ENCODE assay signal across 8 cellular contexts in the genomic region with DNA sequence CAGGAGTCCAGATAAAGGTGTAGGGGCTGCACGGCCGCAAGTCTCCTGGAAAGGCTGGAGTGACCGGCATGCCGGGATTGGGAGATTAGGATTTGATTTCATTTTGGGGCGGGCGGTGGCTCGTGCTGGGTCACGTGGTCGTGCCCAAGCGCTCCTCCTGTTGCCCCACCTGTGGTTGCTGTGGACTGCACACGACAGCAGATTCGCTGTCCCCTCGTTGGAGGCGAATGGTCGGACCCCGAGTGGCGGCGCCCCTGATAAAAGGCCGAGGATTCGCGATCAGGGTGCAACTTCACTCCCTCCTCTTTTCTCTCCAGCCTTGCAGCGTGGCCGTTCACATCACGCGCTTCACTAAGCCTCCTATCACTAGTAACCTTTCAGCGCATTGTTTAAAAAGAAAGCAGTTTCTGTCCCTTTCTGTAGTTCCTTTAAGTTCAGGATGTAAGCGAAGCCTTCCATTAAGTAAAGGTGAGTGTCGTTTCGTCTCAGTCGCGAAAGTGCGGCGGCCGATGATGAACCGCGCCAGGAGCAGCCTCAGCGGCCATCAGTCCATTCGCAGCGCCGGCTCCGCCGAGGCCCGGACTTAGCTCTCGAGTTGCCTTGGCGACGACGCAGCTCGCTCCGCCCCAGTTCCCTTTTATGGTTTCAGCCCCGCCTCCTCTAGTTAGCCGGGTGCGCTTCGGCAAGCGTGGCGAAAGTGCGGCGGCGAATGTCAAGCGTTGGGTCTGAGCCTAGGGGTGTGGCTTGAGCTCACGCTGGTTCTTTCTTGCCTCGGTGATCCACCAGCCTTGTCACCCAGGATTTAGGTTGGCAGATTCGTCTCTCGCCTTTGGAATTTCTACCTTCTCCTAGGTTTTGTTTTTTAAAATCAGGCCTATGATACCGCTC. TPM values are rescaled to one million over a fixed set of nuclear protein-coding genes. Genes with fewer than 3 reads are reported as not detected.
DNase-seq lines count a peak whose midpoint lies in the region; ATAC-seq and TF ChIP-seq lines count a peak whose summit lies in the region.

No MANE protein-coding gene starts in this region.

- TF ChIP-seq CTCF in neural progenitor cell (IDR thresholded peaks at IDR 0.05), result no peak
- TF ChIP-seq CTCF in stomach (IDR thresholded peaks at IDR 0.05), result no peak

- H3K4me1 ChIP-seq in neural progenitor cell (peaks cover 17% of the 10 kb centered on the region), stomach (peaks cover 39 to 85% (median 50%) of the 10 kb centered on the region in 4 donors)

- peak overlapping the region; percentile 86 for H2AFZ ChIP-seq in neural progenitor cell (replicated peaks)

- TF ChIP-seq POLR2A in stomach (IDR thresholded peaks at IDR 0.05), result no peak

- CTCF ChIA-PET in activated naive CD4-positive, alpha-beta T cell treated with anti-CD3 and anti-CD28 coated beads for 36 hours (lab: Charles Lee), result interaction anchor here (0.6 to 2.7 kb wide), 8 partner anchors 13 to 248 kb away, joined by 3 to 10 read pairs (median 4); a partner anchor contains a TSS

- H3K9me3 Mint-ChIP-seq in activated naive CD4-positive, alpha-beta T cell treated with anti-CD3 and anti-CD28 coated beads for 36 hours, result peaks cover 2% of the 10 kb centered on the region
- no peaks in the 10 kb centered on the region for H3K9me3 Mint-ChIP-seq in neural progenitor cell

- H3K27ac ChIP-seq in KOPT-K1 (ENCODE audit: low read depth, low read length, poor library complexity, severe bottlenecking), result peak overlapping the region; percentile 94
- H3K27ac ChIP-seq in neural progenitor cell, result peak overlapping the region; percentile 19
- peak overlapping the region; percentile 80 to 95 (median 89) for H3K27ac ChIP-seq in stomach

- H3F3A ChIP-seq in neural progenitor cell (ENCODE audit: low read depth), result peaks cover 30% of the 10 kb centered on the region

- H3K27me3 ChIP-seq in neural progenitor cell (no peaks in the 10 kb centered on the region), stomach (no peaks in the 10 kb centered on the region)

- no peak for TF ChIP-seq EP300 in stomach (IDR thresholded peaks at IDR 0.05)

- WGBS in stomach, 5 donors, result 6 to 9% (median 7%) methylated on average over 59 to 64 of the region's 64 CpGs

- H3K9ac ChIP-seq in neural progenitor cell, result peak overlapping the region; percentile 97

- H3K4me1 Mint-ChIP-seq in activated naive CD4-positive, alpha-beta T cell treated with anti-CD3 and anti-CD28 coated beads for 36 hours (ENCODE audit: low read depth), result peaks cover 45% of the 10 kb centered on the region
- H3K4me1 Mint-ChIP-seq in neural progenitor cell, result peaks cover 37% of the 10 kb centered on the region

- peak; percentile 73 for ATAC-seq in GM21576 (IDR thresholded peaks at IDR 0.05; ENCODE audit: unreplicated experiment)

- DNase-seq in DMS153 (lab: John Stamatoyannopoulos, UW) (peak; percentile 97), SHP77 treated with DMSO at 0.1 percent for 48 hours (lab: John Stamatoyannopoulos, UW) (peak; percentile 95), foreskin melanocyte (peak; percentile 99), neural progenitor cell (ENCODE audit: low spot score) (peak; percentile 100), stomach (peak; percentile 99)
- peak; percentile 99 for DNase-seq in activated naive CD4-positive, alpha-beta T cell treated with anti-CD3 and anti-CD28 coated beads for 36 hours

- peak overlapping the region; percentile 100 for H3K4me2 ChIP-seq in neural progenitor cell

- intact Hi-C loops in activated naive CD4-positive, alpha-beta T cell treated with anti-CD3 and anti-CD28 coated beads for 36 hours (cut with micrococcal nuclease), result loop anchor here (1.0 kb wide), 2 partner anchors 15 to 136 kb away; a partner anchor contains a TSS
- intact Hi-C loops in stomach (cut with DNase I; ENCODE audit: low total_unique reads), result no loop called here

- peaks cover 22% of the 10 kb centered on the region for H3K36me3 Mint-ChIP-seq in activated naive CD4-positive, alpha-beta T cell treated with anti-CD3 and anti-CD28 coated beads for 36 hours (ENCODE audit: low read depth)
- H3K36me3 Mint-ChIP-seq in neural progenitor cell, result peaks cover 16% of the 10 kb centered on the region

- H3K4me3 ChIP-seq in neural progenitor cell (peak overlapping the region; percentile 97), stomach (peak overlapping the region; percentile 86 to 100 (median 94))

- H3K36me3 ChIP-seq in KOPT-K1 (ENCODE audit: insufficient read depth, low read length) (peaks cover 46% of the 10 kb centered on the region), neural progenitor cell (no peaks in the 10 kb centered on the region), stomach (peaks cover 12 to 38% (median 32%) of the 10 kb centered on the region in 4 donors)

- H3K4me3 Mint-ChIP-seq in activated naive CD4-positive, alpha-beta T cell treated with anti-CD3 and anti-CD28 coated beads for 36 hours, result peak overlapping the region; percentile 93
- peak overlapping the region; percentile 92 for H3K4me3 Mint-ChIP-seq in neural progenitor cell

- H3K9me3 ChIP-seq in KOPT-K1 (ENCODE audit: insufficient read depth, low read length, poor library complexity, severe bottlenecking), result no peaks in the 10 kb centered on the region
- no peaks in the 10 kb centered on the region for H3K9me3 ChIP-seq in neural progenitor cell (ENCODE audit: low read depth)
- no peaks in the 10 kb centered on the region for H3K9me3 ChIP-seq in stomach

- H3K27ac Mint-ChIP-seq in activated naive CD4-positive, alpha-beta T cell treated with anti-CD3 and anti-CD28 coated beads for 36 hours, result peak overlapping the region; percentile 98
- H3K27ac Mint-ChIP-seq in neural progenitor cell, result peak overlapping the region; percentile 100

- no peaks in the 10 kb centered on the region for H3K27me3 Mint-ChIP-seq in activated naive CD4-positive, alpha-beta T cell treated with anti-CD3 and anti-CD28 coated beads for 36 hours (ENCODE audit: low read depth)
- peaks cover 8% of the 10 kb centered on the region for H3K27me3 Mint-ChIP-seq in neural progenitor cell (ENCODE audit: insufficient read depth, low read depth)

- H4K20me1 ChIP-seq in neural progenitor cell (ENCODE audit: low read depth), result peaks cover 36% of the 10 kb centered on the region

- peaks cover 37% of the 10 kb centered on the region for H3K79me2 ChIP-seq in neural progenitor cell (ENCODE audit: low read depth)

RNA-seq across cellular contexts. Expression of a gene that starts 1.7 kb away (rescaled TPM):
- 10 to 100 TPM; 10.2 to 10.3 TPM for total RNA-seq in activated naive CD4-positive, alpha-beta T cell treated with anti-CD3 and anti-CD28 coated beads for 36 hours
- 8.1 and 34.1 TPM in 2 replicates for total RNA-seq in neural progenitor cell (ENCODE audit: low replicate concordance)
- total RNA-seq in stomach, result 100 to 1,000 TPM in 1 of 5 donors, 10 to 100 TPM in 4; 25.7 to 268 (median 55.4) TPM
- polyA plus RNA-seq in stomach, result 10 to 100 TPM; 32.4 to 95.8 (median 39.7) TPM

RNA-seq across cellular contexts. Expression of a gene that starts 12.2 kb away (rescaled TPM):
- 10 to 100 TPM; 14.7 to 15.4 TPM for total RNA-seq in activated naive CD4-positive, alpha-beta T cell treated with anti-CD3 and anti-CD28 coated beads for 36 hours
- total RNA-seq in neural progenitor cell (ENCODE audit: low replicate concordance) (7.3 and 32.6 TPM in 2 replicates), stomach (100 to 1,000 TPM in 1 of 5 donors, 10 to 100 TPM in 2, 1 to 10 TPM in 2; 1.8 to 107 (median 11.2) TPM)
- polyA plus RNA-seq in stomach, result 10 to 100 TPM; 28.2 to 44.3 (median 36.0) TPM

RNA-seq across cellular contexts. Expression of a gene that starts 15.0 kb away (rescaled TPM):
- 1 to 10 TPM; 1.1 to 1.4 TPM for total RNA-seq in activated naive CD4-positive, alpha-beta T cell treated with anti-CD3 and anti-CD28 coated beads for 36 hours
- total RNA-seq in neural progenitor cell (ENCODE audit: low replicate concordance), result 0.53 TPM in 1 of 2 replicates, not detected in the other
- 10 to 100 TPM in 2 of 5 donors, 1 to 10 TPM in 1, under 1 TPM in 1, not detected in 1; 0.45 to 13.4 (median 7.4) TPM for total RNA-seq in stomach
- 1 to 10 TPM; 2.7 to 7.0 (median 5.0) TPM for polyA plus RNA-seq in stomach

RNA-seq across cellular contexts. Expression of a gene that starts 52.4 kb away (rescaled TPM):
- total RNA-seq in activated naive CD4-positive, alpha-beta T cell treated with anti-CD3 and anti-CD28 coated beads for 36 hours, result 100 to 1,000 TPM; 106 to 113 TPM
- total RNA-seq in neural progenitor cell (ENCODE audit: low replicate concordance) (57.0 and 97.1 TPM in 2 replicates), stomach (100 to 1,000 TPM in 3 of 5 donors, 10 to 100 TPM in 2; 27.0 to 491 (median 274) TPM)
- 100 to 1,000 TPM in 1 of 3 donors, 10 to 100 TPM in 2; 47.7 to 131 (median 86.6) TPM for polyA plus RNA-seq in stomach

Comparison
In these comparisons a context has a peak if more than half of its experiments do, and no peak if none do; other contexts are left out.
1. Peak in every context shown above with its lines: DNase-seq, ATAC-seq, H3K4me3 ChIP-seq and H3K27ac ChIP-seq.
2. H3K27ac ChIP-seq: peak in every context shown above with its lines; median percentile 94 in KOPT-K1; 89 in stomach; 19 in neural progenitor cell.